In genomic region chr6:166751051-166751595, GRCh38 we compare ENCODE assay signal across 8 cellular contexts.
DNase-seq lines count a peak whose midpoint lies in the region; ATAC-seq and TF ChIP-seq lines count a peak whose summit lies in the region.

No MANE protein-coding gene starts in this region.

- peaks cover 3% of the 10 kb centered on the region for H3K36me3 Mint-ChIP-seq in T-helper 17 cell (ENCODE audit: low read depth)
- no peaks in the 10 kb centered on the region for H3K36me3 Mint-ChIP-seq in stimulated activated naive B cell treated with anti-CD40 and anti-IgM and Interleukin-4, amounts not matched to agents 10 μg/mL and 1 μg/mL and 100 μg/mL, for 72 hours

- no peak overlapping the region for H3K27ac Mint-ChIP-seq in T-helper 17 cell
- H3K27ac Mint-ChIP-seq in stimulated activated naive B cell treated with anti-CD40 and anti-IgM and Interleukin-4, amounts not matched to agents 10 μg/mL and 1 μg/mL and 100 μg/mL, for 72 hours: peak overlapping the region; percentile 83

- intact Hi-C loops in ovary (cut with DNase I): no loop called here

- no peaks in the 10 kb centered on the region for H3K4me1 ChIP-seq in ovary (ENCODE audit: insufficient read depth)

- no peaks in the 10 kb centered on the region for H3K9me3 ChIP-seq in T-helper 17 cell (ENCODE audit: control insufficient read depth, low read length, poor library complexity, severe bottlenecking)
- H3K9me3 ChIP-seq in ovary: no peaks in the 10 kb centered on the region

- no peak overlapping the region for H3K4me3 Mint-ChIP-seq in T-helper 17 cell
- H3K4me3 Mint-ChIP-seq in stimulated activated naive B cell treated with anti-CD40 and anti-IgM and Interleukin-4, amounts not matched to agents 10 μg/mL and 1 μg/mL and 100 μg/mL, for 72 hours: peak overlapping the region; percentile 84 to 85

- no peaks in the 10 kb centered on the region for H3K9me3 Mint-ChIP-seq in stimulated activated naive B cell treated with anti-CD40 and anti-IgM and Interleukin-4, amounts not matched to agents 10 μg/mL and 1 μg/mL and 100 μg/mL, for 72 hours

- no peak overlapping the region for H3K27ac ChIP-seq in substantia nigra (ENCODE audit: low read depth, low read length, poor library complexity, severe bottlenecking)
- H3K27ac ChIP-seq in ovary: no peak overlapping the region

- H3K4me3 ChIP-seq in ovary: no peak overlapping the region

- no peak for TF ChIP-seq CTCF in ovary (IDR thresholded peaks at IDR 0.05)

- DNase-seq in activated CD8-positive, alpha-beta memory T cell treated with anti-CD3 and anti-CD28 coated beads, Interleukin-2, amount 50 U/mL, for 4 hours: peak; percentile 24
- DNase-seq in activated CD8-positive, alpha-beta memory T cell treated with anti-CD3 and anti-CD28 coated beads for 24 hours: no peak
- no peak for DNase-seq in T-helper 17 cell
- peak; percentile 70 for DNase-seq in stimulated activated naive B cell treated with anti-CD40 and anti-IgM and Interleukin-4, amounts not matched to agents 10 μg/mL and 1 μg/mL and 100 μg/mL, for 72 hours
- DNase-seq in substantia nigra (lab: John Stamatoyannopoulos, UW): no peak
- DNase-seq in stimulated activated CD4-positive, alpha-beta T cell treated with anti-CD3 and anti-CD28 coated beads, Interleukin-4, amount 100 ng/mL, for 4 hours: no peak
- no peak for DNase-seq in ovary

- TF ChIP-seq EP300 in ovary (IDR thresholded peaks at IDR 0.05): no peak

- 42 to 56% (median 52%) methylated on average over 19 of the region's 19 CpGs for WGBS in ovary, 3 donors

- ATAC-seq in HG03064 (IDR thresholded peaks at IDR 0.05; ENCODE audit: low read depth, unreplicated experiment) (peak; percentile 86), T-helper 17 cell (peak; percentile 55)
- peak; percentile 98 to 99 for ATAC-seq in stimulated activated naive B cell treated with anti-CD40 and anti-IgM and Interleukin-4, amounts not matched to agents 10 μg/mL and 1 μg/mL and 100 μg/mL, for 72 hours (replicated peaks)

- TF ChIP-seq POLR2A in ovary (IDR thresholded peaks at IDR 0.05): no peak

- peaks cover 10% of the 10 kb centered on the region for H3K27me3 Mint-ChIP-seq in T-helper 17 cell
- peaks cover 30 to 50% of the 10 kb centered on the region in 2 donors for H3K27me3 Mint-ChIP-seq in stimulated activated naive B cell treated with anti-CD40 and anti-IgM and Interleukin-4, amounts not matched to agents 10 μg/mL and 1 μg/mL and 100 μg/mL, for 72 hours

- peaks cover 9% of the 10 kb centered on the region for H3K4me1 Mint-ChIP-seq in T-helper 17 cell
- H3K4me1 Mint-ChIP-seq in stimulated activated naive B cell treated with anti-CD40 and anti-IgM and Interleukin-4, amounts not matched to agents 10 μg/mL and 1 μg/mL and 100 μg/mL, for 72 hours: peaks cover 18 to 38% of the 10 kb centered on the region in 2 donors

- H3K36me3 ChIP-seq in ovary: no peaks in the 10 kb centered on the region

- H3K27me3 ChIP-seq in ovary: no peaks in the 10 kb centered on the region

Comparison
In these comparisons a context has a peak if more than half of its experiments do, and no peak if none do; other contexts are left out.
1. DNase-seq: peak in activated CD8-positive, alpha-beta memory T cell treated with anti-CD3 and anti-CD28 coated beads, Interleukin-2, amount 50 U/mL, for 4 hours (single experiment) and stimulated activated naive B cell treated with anti-CD40 and anti-IgM and Interleukin-4, amounts not matched to agents 10 μg/mL and 1 μg/mL and 100 μg/mL, for 72 hours (single experiment); none in activated CD8-positive, alpha-beta memory T cell treated with anti-CD3 and anti-CD28 coated beads for 24 hours (single experiment), T-helper 17 cell (0 of 3), substantia nigra (0 of 49), stimulated activated CD4-positive, alpha-beta T cell treated with anti-CD3 and anti-CD28 coated beads, Interleukin-4, amount 100 ng/mL, for 4 hours (0 of 2) and ovary (0 of 5).
2. Peak in every context shown above with its lines, with median percentiles within 50 percentile points of each other: ATAC-seq.